ENCODE assay signal across 26 cellular contexts in the genomic region with DNA sequence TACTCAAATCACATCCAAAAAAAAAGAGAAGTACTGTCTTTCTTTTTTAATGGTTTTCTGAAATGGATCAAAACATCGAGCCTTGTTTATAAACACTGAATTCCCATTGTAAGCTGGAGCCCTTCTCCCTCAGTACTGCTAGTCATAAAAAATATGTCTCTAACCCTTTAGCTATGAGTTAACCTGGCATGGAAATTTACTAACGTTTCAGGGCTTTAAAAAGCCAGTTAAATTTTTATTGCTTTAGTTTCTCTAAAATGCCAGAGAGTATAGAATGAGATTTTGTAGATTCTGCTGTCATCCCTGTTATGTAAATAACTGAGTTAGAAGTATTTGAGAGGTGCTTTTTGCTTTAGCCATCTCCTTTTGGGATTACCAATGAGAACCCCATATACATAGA.
"Had no signal": no experiment of that assay in that cellular context is flagged by ENCODE, and none has a peak within 500 bp of the region (broad histone marks: within the 10 kb centered on the region; RNA-seq: fewer than 3 reads in every experiment).

No MANE protein-coding gene starts in this region.

- H3K79me2 ChIP-seq: parathyroid adenoma had no signal

- H3K9me3 ChIP-seq: ovary, psoas muscle, right lobe of liver, sigmoid colon, stomach, tibial artery, upper lobe of left lung, vagina had no signal

- H3K4me3 Mint-ChIP-seq: natural killer cell; nephron; neural progenitor cell; stimulated activated effector memory CD8-positive, alpha-beta T cell treated with anti-CD3 and anti-CD28 coated beads, Interleukin-12 subunit alpha, Interleukin-12 subunit beta, amount 100 ng/mL, for 72 hours; stimulated activated naive B cell treated with anti-CD40 and anti-IgM and Interleukin-4, amounts not matched to agents 10 μg/mL and 1 μg/mL and 100 μg/mL, for 72 hours; stimulated activated naive CD8-positive, alpha-beta T cell treated with anti-CD3 and anti-CD28 coated beads, Interleukin-15, Interleukin-2, amounts not matched to agents 100 ng/mL and 50 ng/mL, for 24 hours had no signal

- H3K4me3 ChIP-seq: neural progenitor cell, ovary, psoas muscle, right lobe of liver, sigmoid colon, stomach, tibial artery, upper lobe of left lung, vagina had no signal

- ATAC-seq: natural killer cell; psoas muscle; right cardiac atrium; right lobe of liver; stimulated activated effector memory CD8-positive, alpha-beta T cell treated with anti-CD3 and anti-CD28 coated beads, Interleukin-12 subunit alpha, Interleukin-12 subunit beta, amount 100 ng/mL, for 72 hours; stimulated activated naive B cell treated with anti-CD40 and anti-IgM and Interleukin-4, amounts not matched to agents 10 μg/mL and 1 μg/mL and 100 μg/mL, for 72 hours had no signal

- H3K36me3 Mint-ChIP-seq: natural killer cell; neural progenitor cell; stimulated activated effector memory CD8-positive, alpha-beta T cell treated with anti-CD3 and anti-CD28 coated beads, Interleukin-12 subunit alpha, Interleukin-12 subunit beta, amount 100 ng/mL, for 72 hours; stimulated activated naive B cell treated with anti-CD40 and anti-IgM and Interleukin-4, amounts not matched to agents 10 μg/mL and 1 μg/mL and 100 μg/mL, for 72 hours had no signal

- H3K4me1 Mint-ChIP-seq: natural killer cell; nephron; stimulated activated effector memory CD8-positive, alpha-beta T cell treated with anti-CD3 and anti-CD28 coated beads, Interleukin-12 subunit alpha, Interleukin-12 subunit beta, amount 100 ng/mL, for 72 hours; stimulated activated naive B cell treated with anti-CD40 and anti-IgM and Interleukin-4, amounts not matched to agents 10 μg/mL and 1 μg/mL and 100 μg/mL, for 72 hours had no signal

- H3K27me3 ChIP-seq: neural progenitor cell, ovary, right lobe of liver, sigmoid colon, stomach, tibial artery, upper lobe of left lung, vagina had no signal

- H3K9me3 Mint-ChIP-seq: nephron had no signal

- H3K9ac ChIP-seq: neural progenitor cell, parathyroid adenoma had no signal

- H3K36me3 ChIP-seq: neural progenitor cell, ovary, right lobe of liver, sigmoid colon, stomach, tibial artery, upper lobe of left lung, vagina had no signal

- FAIRE-seq: small intestine, urothelium cell line had no signal

- DNase-seq: natural killer cell; occipital lobe; ovary; posterior cingulate gyrus; psoas muscle; right cardiac atrium; right lobe of liver; sigmoid colon; small intestine; stimulated activated CD4-positive, alpha-beta T cell treated with anti-CD3 and anti-CD28 coated beads, Interleukin-15, amount 100 ng/mL, for 24 hours; stimulated activated CD4-positive, alpha-beta T cell treated with anti-CD3 and anti-CD28 coated beads, Interleukin-2, amount 100 ng/mL, for 24 hours; stimulated activated CD4-positive, alpha-beta T cell treated with anti-CD3 and anti-CD28 coated beads, Interleukin-2, amount 100 ng/mL, for 48 hours; stimulated activated CD4-positive, alpha-beta T cell treated with anti-CD3 and anti-CD28 coated beads, Interleukin-4, amount 100 ng/mL, for 24 hours; stimulated activated naive B cell treated with anti-CD40 and anti-IgM and Interleukin-4, amounts not matched to agents 10 μg/mL and 1 μg/mL and 100 μg/mL, for 72 hours; stimulated activated naive CD4-positive, alpha-beta T cell treated with Interleukin-2 at 50 U/mL for 16 hours; stomach; tibial artery; upper lobe of left lung had no signal

- H3K4me2 ChIP-seq: neural progenitor cell had no signal

- H3K27me3 Mint-ChIP-seq: progenitor cell of endocrine pancreas; stimulated activated naive B cell treated with anti-CD40 and anti-IgM and Interleukin-4, amounts not matched to agents 10 μg/mL and 1 μg/mL and 100 μg/mL, for 72 hours; stimulated activated naive CD8-positive, alpha-beta T cell treated with anti-CD3 and anti-CD28 coated beads, Interleukin-15, Interleukin-2, amounts not matched to agents 100 ng/mL and 50 ng/mL, for 24 hours had no signal

- H3K27ac Mint-ChIP-seq: natural killer cell; nephron; neural progenitor cell; progenitor cell of endocrine pancreas; stimulated activated effector memory CD8-positive, alpha-beta T cell treated with anti-CD3 and anti-CD28 coated beads, Interleukin-12 subunit alpha, Interleukin-12 subunit beta, amount 100 ng/mL, for 72 hours; stimulated activated naive B cell treated with anti-CD40 and anti-IgM and Interleukin-4, amounts not matched to agents 10 μg/mL and 1 μg/mL and 100 μg/mL, for 72 hours; stimulated activated naive CD8-positive, alpha-beta T cell treated with anti-CD3 and anti-CD28 coated beads, Interleukin-15, Interleukin-2, amounts not matched to agents 100 ng/mL and 50 ng/mL, for 24 hours had no signal

- H2AFZ ChIP-seq: neural progenitor cell, parathyroid adenoma had no signal

- H3K4me1 ChIP-seq: neural progenitor cell, parathyroid adenoma, psoas muscle, right lobe of liver, sigmoid colon, tibial artery, upper lobe of left lung, vagina had no signal

- H3K27ac ChIP-seq: neural progenitor cell, ovary, parathyroid adenoma, psoas muscle, right lobe of liver, sigmoid colon, stomach, tibial artery, upper lobe of left lung, vagina had no signal
